ENCODE assay signal across 8 cellular contexts in genomic region chr14:70188292-70188607, GRCh38.
DNase-seq lines count a peak whose midpoint lies in the region; ATAC-seq and TF ChIP-seq lines count a peak whose summit lies in the region.

No MANE protein-coding gene starts in this region.

- peak overlapping the region; percentile 87 for H3K4me3 ChIP-seq in Loucy (ENCODE audit: low read length, poor library complexity, severe bottlenecking)
- H3K4me3 ChIP-seq in effector memory CD4-positive, alpha-beta T cell (ENCODE audit: insufficient read depth, low read depth, low read length, poor library complexity, severe bottlenecking): peak overlapping the region; percentile 50

- no peak for TF ChIP-seq CTCF in Loucy (conservative IDR thresholded peaks at IDR 0.05; ENCODE audit: low read length)
- TF ChIP-seq CTCF in nephron (IDR thresholded peaks at IDR 0.05; ENCODE audit: unreplicated experiment in 3 of 3): no peak

- H4K20me1 ChIP-seq in Loucy (ENCODE audit: insufficient read depth, low read length, poor library complexity, severe bottlenecking): no peaks in the 10 kb centered on the region

- peaks cover 60% of the 10 kb centered on the region for H3K27me3 Mint-ChIP-seq in nephron (ENCODE audit: low read depth)

- no peaks in the 10 kb centered on the region; the same call in 1 of the 2 replicates for H3F3A ChIP-seq in Loucy (ENCODE audit: low read depth)

- no peaks in the 10 kb centered on the region for H3K36me3 ChIP-seq in Loucy (ENCODE audit: insufficient read depth, low read length)
- H3K36me3 ChIP-seq in effector memory CD4-positive, alpha-beta T cell (ENCODE audit: control insufficient read depth, insufficient read depth, low read length): no peaks in the 10 kb centered on the region

- H3K4me1 Mint-ChIP-seq in nephron: peaks cover 31% of the 10 kb centered on the region

- H3K36me3 Mint-ChIP-seq in nephron (ENCODE audit: low read depth): no peaks in the 10 kb centered on the region

- H3K79me2 ChIP-seq in Loucy (ENCODE audit: insufficient read depth, low read length): peaks cover 34% of the 10 kb centered on the region

- H3K27ac ChIP-seq in effector memory CD4-positive, alpha-beta T cell (ENCODE audit: insufficient read depth, low read length, poor library complexity, severe bottlenecking): no peak overlapping the region

- H3K9ac ChIP-seq in Loucy (ENCODE audit: low read depth, low read length, poor library complexity, severe bottlenecking): peak overlapping the region; percentile 95

- peak; percentile 18 for DNase-seq in activated CD4-positive, alpha-beta T cell treated with anti-CD3 and anti-CD28 coated beads for 48 hours
- DNase-seq in activated CD4-positive, alpha-beta T cell treated with anti-CD3 and anti-CD28 coated beads for 1 hour: no peak
- DNase-seq in effector memory CD4-positive, alpha-beta T cell: no peak
- no peak for DNase-seq in retina
- no peak for DNase-seq in SW480 (ENCODE audit: low spot score)

- no peaks in the 10 kb centered on the region for H3K9me3 Mint-ChIP-seq in nephron

- peak overlapping the region; percentile 82 for H3K4me2 ChIP-seq in Loucy (ENCODE audit: low read depth, low read length, poor library complexity, severe bottlenecking)

- no peak for ATAC-seq in GM21526 (IDR thresholded peaks at IDR 0.05; ENCODE audit: low FRiP score, unreplicated experiment)

- H3K27me3 ChIP-seq in Loucy (ENCODE audit: insufficient read depth, low read length, poor library complexity, severe bottlenecking): no peaks in the 10 kb centered on the region
- peaks cover 6% of the 10 kb centered on the region for H3K27me3 ChIP-seq in effector memory CD4-positive, alpha-beta T cell (replicated peaks; ENCODE audit: control insufficient read depth, insufficient read depth, low read length, poor library complexity, severe bottlenecking)

- H2AFZ ChIP-seq in Loucy (ENCODE audit: low read length): peak overlapping the region; percentile 78; the same call in 1 of the 2 replicates

- no peak overlapping the region for H3K27ac Mint-ChIP-seq in nephron

- H3K4me1 ChIP-seq in Loucy (ENCODE audit: insufficient read depth, low read length, poor library complexity, severe bottlenecking): peaks cover 60% of the 10 kb centered on the region
- H3K4me1 ChIP-seq in effector memory CD4-positive, alpha-beta T cell (ENCODE audit: control insufficient read depth, insufficient read depth, low read length, poor library complexity, severe bottlenecking): peaks cover 17% of the 10 kb centered on the region

- no peaks in the 10 kb centered on the region for H3K9me3 ChIP-seq in Loucy (ENCODE audit: insufficient read depth, low read depth, low read length)
- H3K9me3 ChIP-seq in effector memory CD4-positive, alpha-beta T cell (ENCODE audit: control insufficient read depth, low read length): no peaks in the 10 kb centered on the region

- H3K9me2 ChIP-seq in Loucy (replicated peaks; ENCODE audit: low read depth, low read length): no peaks in the 10 kb centered on the region

- peak overlapping the region; percentile 89 to 91 (median 89) for H3K4me3 Mint-ChIP-seq in nephron
